ENCODE assay signal across 9 cellular contexts in genomic region chr12:10759657-10760056, GRCh38. TPM values are rescaled to one million over a fixed set of nuclear protein-coding genes. Genes with fewer than 3 reads are reported as not detected.
"Had no signal": no experiment of that assay in that cellular context is flagged by ENCODE, and none has a peak within 500 bp of the region (broad histone marks: within the 10 kb centered on the region; RNA-seq: fewer than 3 reads in every experiment).

No MANE protein-coding gene starts in this region.

- H2AFZ ChIP-seq: GM23338 had no signal

- H3K4me3 ChIP-seq: GM23338, K562 had no signal

- ATAC-seq: GM23338, K562 had no signal

- DNase-seq: H9, HCEC 1CT, HFFc6, IMR-90, KG1 had no signal

- H3K4me2 ChIP-seq: GM23338 had no signal

RNA-seq across cellular contexts. Expression of gene TAS2R7, which starts 42.8 kb away (rescaled TPM):
- total RNA-seq: GM23338, H1, H9, HFFc6, HT-29, IMR-90, K562 had no signal
- polyA plus RNA-seq: GM23338, H1, IMR-90, K562 had no signal

RNA-seq across cellular contexts. Expression of gene TAS2R8, which starts 47.4 kb away (rescaled TPM):
- total RNA-seq: GM23338, H1, H9, HFFc6, HT-29, IMR-90, K562 had no signal
- polyA plus RNA-seq: GM23338, H1, IMR-90, K562 had no signal

RNA-seq across cellular contexts. Expression of gene TAS2R9, which starts 50.3 kb away (rescaled TPM):
- total RNA-seq: GM23338, H1, H9, HFFc6, IMR-90, K562 had no signal
- polyA plus RNA-seq: GM23338, H1, IMR-90, K562 had no signal
